Comparison of ENCODE assay signal across 1 cellular context in the genomic region with DNA sequence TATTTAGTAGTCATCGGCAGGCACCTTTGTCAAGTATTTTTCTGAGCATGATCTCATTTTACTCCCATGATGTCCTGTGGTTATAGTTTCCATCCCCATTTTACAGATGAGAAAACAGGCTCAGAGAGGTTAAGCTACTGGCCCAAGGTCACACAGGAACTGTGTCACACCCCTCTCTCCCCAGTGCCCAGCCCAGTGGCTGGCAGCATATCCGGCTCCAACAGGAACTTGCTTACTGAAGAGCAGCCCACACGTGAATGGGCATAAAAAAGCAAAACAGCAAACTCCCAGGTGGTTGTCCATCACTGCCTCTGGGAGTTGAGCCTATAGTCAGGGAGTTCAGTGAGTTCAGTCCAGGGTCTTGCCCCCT.
TF ChIP-seq lines count a peak whose summit lies in the region.

No MANE protein-coding gene starts in this region.

TF ChIP-seq in A549, 52 proteins besides CTCF, POLR2A, EP300 and RAD21 (continued from another document):
- peak; percentile 71 for TF ChIP-seq ZFP36 (IDR thresholded peaks at IDR 0.05; ENCODE audit: borderline replicate concordance, partially characterized antibody)
- TF ChIP-seq, protein P1, sequence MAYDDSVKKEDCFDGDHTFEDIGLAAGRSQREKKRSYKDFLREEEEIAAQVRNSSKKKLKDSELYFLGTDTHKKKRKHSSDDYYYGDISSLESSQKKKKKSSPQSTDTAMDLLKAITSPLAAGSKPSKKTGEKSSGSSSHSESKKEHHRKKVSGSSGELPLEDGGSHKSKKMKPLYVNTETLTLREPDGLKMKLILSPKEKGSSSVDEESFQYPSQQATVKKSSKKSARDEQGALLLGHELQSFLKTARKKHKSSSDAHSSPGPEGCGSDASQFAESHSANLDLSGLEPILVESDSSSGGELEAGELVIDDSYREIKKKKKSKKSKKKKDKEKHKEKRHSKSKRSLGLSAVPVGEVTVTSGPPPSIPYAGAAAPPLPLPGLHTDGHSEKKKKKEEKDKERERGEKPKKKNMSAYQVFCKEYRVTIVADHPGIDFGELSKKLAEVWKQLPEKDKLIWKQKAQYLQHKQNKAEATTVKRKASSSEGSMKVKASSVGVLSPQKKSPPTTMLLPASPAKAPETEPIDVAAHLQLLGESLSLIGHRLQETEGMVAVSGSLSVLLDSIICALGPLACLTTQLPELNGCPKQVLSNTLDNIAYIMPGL (CRISPR knock-in tag; IDR thresholded peaks at IDR 0.05; ENCODE audit: borderline replicate concordance), result no peak
